Comparison of ENCODE assay signal across 13 cellular contexts in genomic region chr3:77915341-77915740, GRCh38.
DNase-seq lines count a peak whose midpoint lies in the region; ATAC-seq and TF ChIP-seq lines count a peak whose summit lies in the region.
"Had no signal": no experiment of that assay in that cellular context is flagged by ENCODE, and none has a peak within 500 bp of the region (broad histone marks: within the 10 kb centered on the region; RNA-seq: fewer than 3 reads in every experiment).

No MANE protein-coding gene starts in this region.

- H3K27me3 Mint-ChIP-seq in GM23338 (ENCODE audit: insufficient read depth, low read depth, poor library complexity) = peaks cover 1% of the 10 kb centered on the region
- H3K27me3 Mint-ChIP-seq in activated CD4-positive, alpha-beta memory T cell treated with anti-CD3 and anti-CD28 coated beads, Interleukin-2, amount 10 ng/mL, durations not matched to agents 7 days and 5 days = no peaks in the 10 kb centered on the region
- H3K27me3 Mint-ChIP-seq: B cell; CD4-positive, alpha-beta T cell had no signal

- TF ChIP-seq CTCF in GM23338 (conservative IDR thresholded peaks at IDR 0.05; ENCODE audit: low read depth in 2 of 2) (no peak), epithelial cell of esophagus (IDR thresholded peaks at IDR 0.05; ENCODE audit: insufficient read depth, low read depth, low read length, missing control alignments) (no peak)

- peaks cover 18% of the 10 kb centered on the region; the same call in 1 of the 2 replicates for H3K4me1 ChIP-seq in GM23338 (ENCODE audit: insufficient read depth)

- no peaks in the 10 kb centered on the region; the same call in 1 of the 2 replicates for H3K9me2 ChIP-seq in GM23338 (ENCODE audit: insufficient read depth)

- H3K4me1 Mint-ChIP-seq in GM23338 = peaks cover 15% of the 10 kb centered on the region
- no peaks in the 10 kb centered on the region for H3K4me1 Mint-ChIP-seq in activated CD4-positive, alpha-beta memory T cell treated with anti-CD3 and anti-CD28 coated beads, Interleukin-2, amount 10 ng/mL, durations not matched to agents 7 days and 5 days
- H3K4me1 Mint-ChIP-seq: B cell had no signal

- H3K27me3 ChIP-seq in GM23338 (ENCODE audit: insufficient read depth) = no peaks in the 10 kb centered on the region

- no peaks in the 10 kb centered on the region for H3K79me2 ChIP-seq in GM23338 (replicated peaks; ENCODE audit: insufficient read depth)

- H3F3A ChIP-seq in GM23338 (replicated peaks; ENCODE audit: low read depth) = no peaks in the 10 kb centered on the region

- ATAC-seq in GM23338 = no peak
- no peak for ATAC-seq in SK-N-SH treated with all-trans-retinoic acid at 6 μM for 48 hours

- peaks cover 24% of the 10 kb centered on the region for H3K36me3 Mint-ChIP-seq in GM23338 (ENCODE audit: low read depth)
- no peaks in the 10 kb centered on the region for H3K36me3 Mint-ChIP-seq in activated CD4-positive, alpha-beta memory T cell treated with anti-CD3 and anti-CD28 coated beads, Interleukin-2, amount 10 ng/mL, durations not matched to agents 7 days and 5 days (ENCODE audit: low read depth)

- DNase-seq in GM23338 (ENCODE audit: low spot score) = no peak
- DNase-seq in epithelial cell of esophagus (ENCODE audit: low read depth) = peak; percentile 30
- DNase-seq in kidney tubule cell (ENCODE audit: low spot score) = peak; percentile 74
- DNase-seq in activated CD4-positive, alpha-beta T cell treated with anti-CD3 and anti-CD28 coated beads, Interleukin-2, amount 50 U/mL, for 4 hours = no peak
- DNase-seq in activated CD4-positive, alpha-beta memory T cell treated with anti-CD3 and anti-CD28 coated beads, Interleukin-2, amount 10 ng/mL, durations not matched to agents 7 days and 5 days = no peak
- DNase-seq in ureter (ENCODE audit: low spot score) = no peak
- DNase-seq: C1 segment of cervical spinal cord; CD4-positive, alpha-beta T cell; DND-41; H7 had no signal

- peaks cover 23% of the 10 kb centered on the region for H3K9me3 Mint-ChIP-seq in GM23338
- peaks cover 5% of the 10 kb centered on the region for H3K9me3 Mint-ChIP-seq in activated CD4-positive, alpha-beta memory T cell treated with anti-CD3 and anti-CD28 coated beads, Interleukin-2, amount 10 ng/mL, durations not matched to agents 7 days and 5 days

- 0 out of 2 replicates have a peak overlapping the region, but pooled peaks have one; percentile 3 for H3K27ac Mint-ChIP-seq in GM23338
- H3K27ac Mint-ChIP-seq in activated CD4-positive, alpha-beta memory T cell treated with anti-CD3 and anti-CD28 coated beads, Interleukin-2, amount 10 ng/mL, durations not matched to agents 7 days and 5 days = no peak overlapping the region
- H3K27ac Mint-ChIP-seq: B cell; CD4-positive, alpha-beta T cell had no signal

- H3K36me3 ChIP-seq in GM23338 (ENCODE audit: insufficient read depth) = peaks cover 5% of the 10 kb centered on the region; the same call in 1 of the 2 replicates

- CTCF ChIA-PET in activated CD4-positive, alpha-beta memory T cell treated with anti-CD3 and anti-CD28 coated beads, Interleukin-2, amount 10 ng/mL, durations not matched to agents 7 days and 5 days (lab: Charles Lee) = no interaction called here

- H3K27ac ChIP-seq in GM23338 (ENCODE audit: low read depth) = no peak overlapping the region
- H3K27ac ChIP-seq: HL-60 had no signal

- no peak overlapping the region for H3K4me3 Mint-ChIP-seq in GM23338
- no peak overlapping the region for H3K4me3 Mint-ChIP-seq in activated CD4-positive, alpha-beta memory T cell treated with anti-CD3 and anti-CD28 coated beads, Interleukin-2, amount 10 ng/mL, durations not matched to agents 7 days and 5 days
- H3K4me3 Mint-ChIP-seq: B cell; CD4-positive, alpha-beta T cell had no signal

- no peak overlapping the region for H3K4me2 ChIP-seq in GM23338

- no peak overlapping the region for H2AFZ ChIP-seq in GM23338

- H4K20me1 ChIP-seq in GM23338 (replicated peaks; ENCODE audit: insufficient read depth) = no peaks in the 10 kb centered on the region

- POLR2A ChIA-PET in activated CD4-positive, alpha-beta memory T cell treated with anti-CD3 and anti-CD28 coated beads, Interleukin-2, amount 10 ng/mL, durations not matched to agents 7 days and 5 days (lab: Charles Lee) = no interaction called here

- H3K4me3 ChIP-seq in GM23338 (no peak overlapping the region), epithelial cell of esophagus (ENCODE audit: low read length) (no peak overlapping the region)

TF ChIP-seq in GM23338, 12 proteins besides CTCF, POLR2A, EP300 and RAD21:
- no peak for TF ChIP-seq ETS1 (IDR thresholded peaks at IDR 0.05)
- no peak for TF ChIP-seq ZNF114 (CRISPR knock-in tag; IDR thresholded peaks at IDR 0.05)
- no peak for TF ChIP-seq STAT1 (IDR thresholded peaks at IDR 0.05; ENCODE audit: unreplicated experiment)
- no peak for TF ChIP-seq EZH2 (IDR thresholded peaks at IDR 0.05; ENCODE audit: low read depth, unreplicated experiment)
- no peak for TF ChIP-seq POLR2AphosphoS5 (IDR thresholded peaks at IDR 0.05; ENCODE audit: low read depth)

TF ChIP-seq in SK-N-SH treated with all-trans-retinoic acid at 6 μM for 48 hours, 23 proteins besides CTCF, POLR2A, EP300 and RAD21:
- TF ChIP-seq ZC3H10 (CRISPR knock-in tag; IDR thresholded peaks at IDR 0.05) (no peak), CSDC2 (CRISPR knock-in tag; IDR thresholded peaks at IDR 0.05) (no peak), SNAI2 (CRISPR knock-in tag; IDR thresholded peaks at IDR 0.05) (no peak), CREB5 (CRISPR knock-in tag; IDR thresholded peaks at IDR 0.05; ENCODE audit: low read depth) (no peak), TOX (CRISPR knock-in tag; IDR thresholded peaks at IDR 0.05; ENCODE audit: borderline replicate concordance) (no peak), ZNF8 (CRISPR knock-in tag; IDR thresholded peaks at IDR 0.05) (no peak), OSR1 (CRISPR knock-in tag; IDR thresholded peaks at IDR 0.05) (no peak)
TF ChIP-seq in SK-N-SH treated with all-trans-retinoic acid at 6 μM for 48 hours: peak in this region for 0.

Comparison
In these comparisons a context has a peak if more than half of its experiments do, and no peak if none do; other contexts are left out.
1. DNase-seq: peak in epithelial cell of esophagus (single experiment) and kidney tubule cell (single experiment); none in GM23338 (single experiment), activated CD4-positive, alpha-beta T cell treated with anti-CD3 and anti-CD28 coated beads, Interleukin-2, amount 50 U/mL, for 4 hours (0 of 2), activated CD4-positive, alpha-beta memory T cell treated with anti-CD3 and anti-CD28 coated beads, Interleukin-2, amount 10 ng/mL, durations not matched to agents 7 days and 5 days (single experiment) and ureter (single experiment).